Comparison of ENCODE assay signal across 17 cellular contexts in genomic region chr5:117261948-117262606, GRCh38.
DNase-seq lines count a peak whose midpoint lies in the region; ATAC-seq, FAIRE-seq and TF ChIP-seq lines count a peak whose summit lies in the region.
"Had no signal": no experiment of that assay in that cellular context is flagged by ENCODE, and none has a peak within 500 bp of the region (broad histone marks: within the 10 kb centered on the region; RNA-seq: fewer than 3 reads in every experiment).

No MANE protein-coding gene starts in this region.

- H3K9me3 ChIP-seq in SK-N-MC (ENCODE audit: low read depth, low read length) = peaks cover 6% of the 10 kb centered on the region; the same call in 1 of the 2 replicates
- peaks cover 10% of the 10 kb centered on the region for H3K9me3 ChIP-seq in neuron (ENCODE audit: low read length)
- H3K9me3 ChIP-seq in gastrocnemius medialis = no peaks in the 10 kb centered on the region
- H3K9me3 ChIP-seq: A549 had no signal

- ATAC-seq in esophagus mucosa (peak; percentile 91), gastrocnemius medialis (no peak), HG03354 (IDR thresholded peaks at IDR 0.05; ENCODE audit: poor library complexity, severe bottlenecking, unreplicated experiment) (no peak)
- ATAC-seq: A549 had no signal

- H3K27ac ChIP-seq in SK-N-MC = peak overlapping the region; percentile 32
- no peak overlapping the region for H3K27ac ChIP-seq in gastrocnemius medialis
- H3K27ac ChIP-seq: A549; BLaER1 treated with 17β-estradiol and CSF1 and Interleukin-3, amounts not matched to agents 10 nM and 100 nM had no signal

- TF ChIP-seq CTCF in bronchial epithelial cell (IDR thresholded peaks at IDR 0.05; ENCODE audit: insufficient read depth, low read length, severe bottlenecking) (no peak), gastrocnemius medialis (IDR thresholded peaks at IDR 0.05 in 4 of 5, conservative IDR thresholded peaks at IDR 0.05 in 1 of 5) (no peak)

- no peak for FAIRE-seq in bronchial epithelial cell (lab: Jason Lieb, UNC)
- FAIRE-seq: A549, GM12892, H54 had no signal

- peak overlapping the region; percentile 59 for H2AFZ ChIP-seq in neuron (ENCODE audit: low read depth, low read length)

- intact Hi-C loops in gastrocnemius medialis (cut with DNase I; ENCODE audit: low total_unique reads) (no loop called here), head of caudate nucleus (cut with DNase I) (no loop called here)

- H3K9ac ChIP-seq in SK-N-MC (ENCODE audit: insufficient read length) = no peak overlapping the region
- H3K9ac ChIP-seq: BLaER1 treated with 17β-estradiol and CSF1 and Interleukin-3, amounts not matched to agents 10 nM and 100 nM had no signal

- no peak overlapping the region for H3K4me3 ChIP-seq in SK-N-MC
- H3K4me3 ChIP-seq in bronchial epithelial cell (ENCODE audit: low read depth, low read length) = no peak overlapping the region
- H3K4me3 ChIP-seq in neuron (ENCODE audit: low read length) = peak overlapping the region; percentile 34
- no peak overlapping the region for H3K4me3 ChIP-seq in gastrocnemius medialis
- H3K4me3 ChIP-seq: A549; BLaER1 treated with 17β-estradiol and CSF1 and Interleukin-3, amounts not matched to agents 10 nM and 100 nM had no signal

- H3K36me3 ChIP-seq in SK-N-MC (ENCODE audit: insufficient read depth, low read length) = no peaks in the 10 kb centered on the region
- no peaks in the 10 kb centered on the region for H3K36me3 ChIP-seq in bronchial epithelial cell (ENCODE audit: control insufficient read depth, insufficient read depth, low read length)
- H3K36me3 ChIP-seq in neuron (ENCODE audit: insufficient read depth, low read length) = no peaks in the 10 kb centered on the region
- no peaks in the 10 kb centered on the region for H3K36me3 ChIP-seq in gastrocnemius medialis
- H3K36me3 ChIP-seq: BLaER1 treated with 17β-estradiol and CSF1 and Interleukin-3, amounts not matched to agents 10 nM and 100 nM had no signal

- H3K27me3 ChIP-seq in bronchial epithelial cell (ENCODE audit: control insufficient read depth, insufficient read depth, low read length) = no peaks in the 10 kb centered on the region
- H3K27me3 ChIP-seq in neuron (ENCODE audit: insufficient read depth, low read length) = no peaks in the 10 kb centered on the region
- no peaks in the 10 kb centered on the region for H3K27me3 ChIP-seq in gastrocnemius medialis
- H3K27me3 ChIP-seq: BLaER1 treated with 17β-estradiol and CSF1 and Interleukin-3, amounts not matched to agents 10 nM and 100 nM had no signal

- DNase-seq in SK-N-MC (ENCODE audit: low read depth, low spot score) (no peak), bronchial epithelial cell (ENCODE audit: low read depth) (peak; percentile 88), gastrocnemius medialis (no peak), head of caudate nucleus (no peak)
- DNase-seq: CD8-positive, alpha-beta memory T cell; DMS79; KG1; MV-4-11; NCI-H1694 treated with DMSO at 0.1 percent for 48 hours; SHP77 treated with DMSO at 0.1 percent for 48 hours had no signal

- TF ChIP-seq POLR2A in gastrocnemius medialis (IDR thresholded peaks at IDR 0.05) = no peak

- in situ Hi-C loops in gastrocnemius medialis (cut with MboI; ENCODE audit: low sequenced_read_pairs in 4 of 4) = no loop called here

- H3K4me1 ChIP-seq in neuron (ENCODE audit: insufficient read depth, low read length) = peaks cover 18% of the 10 kb centered on the region
- H3K4me1 ChIP-seq in gastrocnemius medialis = no peaks in the 10 kb centered on the region
- H3K4me1 ChIP-seq: A549; BLaER1 treated with 17β-estradiol and CSF1 and Interleukin-3, amounts not matched to agents 10 nM and 100 nM had no signal
